Comparison of ENCODE assay signal across 20 cellular contexts in genomic region chr1:198417041-198417440, GRCh38.
"Had no signal": no experiment of that assay in that cellular context is flagged by ENCODE, and none has a peak within 500 bp of the region (broad histone marks: within the 10 kb centered on the region; RNA-seq: fewer than 3 reads in every experiment).

No MANE protein-coding gene starts in this region.

- H3K9me3 ChIP-seq: gastroesophageal sphincter, heart left ventricle, lower lobe of right lung, thoracic aorta, upper lobe of left lung had no signal

- H3K27ac ChIP-seq: adrenal gland, epithelial cell of prostate, gastroesophageal sphincter, heart left ventricle, lower lobe of right lung, thoracic aorta, upper lobe of left lung had no signal

- H3K4me1 ChIP-seq: adrenal gland, gastroesophageal sphincter, lower lobe of right lung, upper lobe of left lung had no signal

- H3K36me3 ChIP-seq: adrenal gland, gastroesophageal sphincter, heart left ventricle, lower lobe of right lung, thoracic aorta, upper lobe of left lung had no signal

- ATAC-seq: activated T-cell treated with anti-CD3 and anti-CD28 coated beads, Interleukin-2, amount 50 U/mL, for 4 hours; gastroesophageal sphincter; heart left ventricle; left lobe of liver; naive thymus-derived CD4-positive, alpha-beta T cell; sciatic nerve had no signal

- H3K4me3 ChIP-seq: adrenal gland, gastroesophageal sphincter, heart left ventricle, lower lobe of right lung, thoracic aorta, upper lobe of left lung had no signal

- DNase-seq: activated CD8-positive, alpha-beta memory T cell treated with anti-CD3 and anti-CD28 coated beads, Interleukin-2, amount 50 U/mL, for 48 hours; activated naive CD4-positive, alpha-beta T cell; activated T-cell treated with anti-CD3 and anti-CD28 coated beads, Interleukin-2, amount 50 U/mL, for 4 hours; adrenal gland; cortex of kidney; endodermal cell; heart left ventricle; kidney; lower lobe of right lung; naive thymus-derived CD4-positive, alpha-beta T cell; occipital lobe; stimulated activated CD4-positive, alpha-beta T cell treated with anti-CD3 and anti-CD28 coated beads, Interleukin-4, amount 100 ng/mL, for 1 hour; stimulated activated naive CD4-positive, alpha-beta T cell; T-helper 1 cell; upper lobe of left lung had no signal

- H3K27me3 ChIP-seq: adrenal gland, gastroesophageal sphincter, upper lobe of left lung had no signal
